8 cellular contexts compared by ENCODE assay signal in the genomic region with DNA sequence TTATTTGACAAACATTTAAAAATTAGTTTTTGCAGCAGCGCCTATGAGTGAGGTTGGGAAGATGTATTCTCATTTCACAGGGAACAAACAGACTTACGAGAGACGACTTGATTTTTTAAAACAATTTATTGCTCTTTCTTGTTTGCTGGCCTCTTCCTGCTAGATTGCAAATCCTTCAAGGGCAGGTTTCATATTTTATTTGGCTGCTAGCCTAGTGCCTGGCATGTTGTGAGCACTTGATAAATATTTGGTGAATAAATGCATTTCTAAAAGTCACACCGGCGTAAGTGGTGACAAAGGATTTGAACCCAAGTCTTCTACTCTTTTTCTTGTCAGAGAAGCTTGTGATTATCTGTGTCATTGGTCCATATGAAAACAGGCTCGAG. TPM values are rescaled to one million over a fixed set of nuclear protein-coding genes. Genes with fewer than 3 reads are reported as not detected.
DNase-seq lines count a peak whose midpoint lies in the region; ATAC-seq lines count a peak whose summit lies in the region.

No MANE protein-coding gene starts in this region.

- peak overlapping the region in 4 of 5 donors; percentile 89 to 99 (median 94) for H3K4me3 ChIP-seq in subcutaneous abdominal adipose tissue (ENCODE audit: low read depth in 1 of 5, low read length in 5 of 5)

- H3K27me3 Mint-ChIP-seq in T-helper 1 cell treated with Interleukin-12 subunit alpha and Interleukin-12 subunit beta and Interleukin-4 antibody, amounts not matched to agents 30 μg/mL and 1 μg/mL, for 36 hours (ENCODE audit: low read depth) = no peaks in the 10 kb centered on the region
- no peaks in the 10 kb centered on the region for H3K27me3 Mint-ChIP-seq in activated naive CD8-positive, alpha-beta T cell treated with anti-CD3 and anti-CD28 coated beads, Interleukin-2, amount 10 ng/mL, durations not matched to agents 7 days and 5 days

- H3K4me1 Mint-ChIP-seq in T-helper 1 cell treated with Interleukin-12 subunit alpha and Interleukin-12 subunit beta and Interleukin-4 antibody, amounts not matched to agents 30 μg/mL and 1 μg/mL, for 36 hours (ENCODE audit: low read depth) = peaks cover 26% of the 10 kb centered on the region
- H3K4me1 Mint-ChIP-seq in activated naive CD8-positive, alpha-beta T cell treated with anti-CD3 and anti-CD28 coated beads, Interleukin-2, amount 10 ng/mL, durations not matched to agents 7 days and 5 days = peaks cover 18% of the 10 kb centered on the region

- no peaks in the 10 kb centered on the region for H3K9me3 Mint-ChIP-seq in T-helper 1 cell treated with Interleukin-12 subunit alpha and Interleukin-12 subunit beta and Interleukin-4 antibody, amounts not matched to agents 30 μg/mL and 1 μg/mL, for 36 hours
- no peaks in the 10 kb centered on the region for H3K9me3 Mint-ChIP-seq in activated naive CD8-positive, alpha-beta T cell treated with anti-CD3 and anti-CD28 coated beads, Interleukin-2, amount 10 ng/mL, durations not matched to agents 7 days and 5 days

- intact Hi-C loops in left colon (cut with DNase I, micrococcal nuclease) = no loop called here

- peak overlapping the region; percentile 78 for H3K27ac Mint-ChIP-seq in T-helper 1 cell treated with Interleukin-12 subunit alpha and Interleukin-12 subunit beta and Interleukin-4 antibody, amounts not matched to agents 30 μg/mL and 1 μg/mL, for 36 hours
- H3K27ac Mint-ChIP-seq in activated naive CD8-positive, alpha-beta T cell treated with anti-CD3 and anti-CD28 coated beads, Interleukin-2, amount 10 ng/mL, durations not matched to agents 7 days and 5 days = peak overlapping the region; percentile 71

- peak overlapping the region; percentile 90 for H3K27ac ChIP-seq in subcutaneous abdominal adipose tissue (ENCODE audit: low read depth, low read length)

- no peaks in the 10 kb centered on the region for H3K36me3 ChIP-seq in subcutaneous abdominal adipose tissue (ENCODE audit: control insufficient read depth in 5 of 5, insufficient read depth in 5 of 5, low read length in 5 of 5)

- H3K27me3 ChIP-seq in subcutaneous abdominal adipose tissue (ENCODE audit: control insufficient read depth in 5 of 5, insufficient read depth in 4 of 5, low read length in 5 of 5) = no peaks in the 10 kb centered on the region

- DNase-seq in T-helper 1 cell (no peak), left colon (no peak), HT-29 (ENCODE audit: low spot score) (no peak)
- DNase-seq in activated naive CD8-positive, alpha-beta T cell treated with anti-CD3 and anti-CD28 coated beads, Interleukin-2, amount 10 ng/mL, durations not matched to agents 7 days and 5 days = no peak

- H3K9me3 ChIP-seq in subcutaneous abdominal adipose tissue (ENCODE audit: control insufficient read depth in 5 of 5, low read length in 5 of 5) = no peaks in the 10 kb centered on the region

- peaks cover 0 to 20% (median 18%) of the 10 kb centered on the region in 5 donors for H3K4me1 ChIP-seq in subcutaneous abdominal adipose tissue (ENCODE audit: control insufficient read depth in 5 of 5, insufficient read depth in 5 of 5, low read length in 5 of 5)

- H3K4me3 Mint-ChIP-seq in T-helper 1 cell treated with Interleukin-12 subunit alpha and Interleukin-12 subunit beta and Interleukin-4 antibody, amounts not matched to agents 30 μg/mL and 1 μg/mL, for 36 hours = peak overlapping the region; percentile 94
- peak overlapping the region; percentile 96 for H3K4me3 Mint-ChIP-seq in activated naive CD8-positive, alpha-beta T cell treated with anti-CD3 and anti-CD28 coated beads, Interleukin-2, amount 10 ng/mL, durations not matched to agents 7 days and 5 days

- POLR2A ChIA-PET in activated naive CD8-positive, alpha-beta T cell treated with anti-CD3 and anti-CD28 coated beads, Interleukin-2, amount 10 ng/mL, durations not matched to agents 7 days and 5 days (lab: Charles Lee) = interaction anchor here (1.4 to 3.4 kb wide), 3 partner anchors 10 to 37 kb away, joined by 6 to 26 read pairs (median 20); partner anchors contain the start of genes NOB1 and NQO1

- H3K36me3 Mint-ChIP-seq in T-helper 1 cell treated with Interleukin-12 subunit alpha and Interleukin-12 subunit beta and Interleukin-4 antibody, amounts not matched to agents 30 μg/mL and 1 μg/mL, for 36 hours (ENCODE audit: low read depth) = peaks cover 7% of the 10 kb centered on the region
- H3K36me3 Mint-ChIP-seq in activated naive CD8-positive, alpha-beta T cell treated with anti-CD3 and anti-CD28 coated beads, Interleukin-2, amount 10 ng/mL, durations not matched to agents 7 days and 5 days = peaks cover 6% of the 10 kb centered on the region

- H3K9ac ChIP-seq in subcutaneous abdominal adipose tissue (ENCODE audit: low read length in 5 of 5) = peak overlapping the region in 2 of 5 donors; percentile 85 to 98

- ATAC-seq in activated naive CD8-positive, alpha-beta T cell treated with anti-CD3 and anti-CD28 coated beads, Interleukin-2, amount 10 ng/mL, durations not matched to agents 7 days and 5 days (ENCODE audit: low read depth) = no peak
- ATAC-seq in left colon (peak; percentile 10), GM19035 (IDR thresholded peaks at IDR 0.05; ENCODE audit: unreplicated experiment) (no peak), HG02840 (IDR thresholded peaks at IDR 0.05; ENCODE audit: low FRiP score, unreplicated experiment) (no peak)

RNA-seq across cellular contexts. Expression of gene WWP2, which starts 1.4 kb away (rescaled TPM):
- total RNA-seq in activated naive CD8-positive, alpha-beta T cell treated with anti-CD3 and anti-CD28 coated beads, Interleukin-2, amount 10 ng/mL, durations not matched to agents 7 days and 5 days = 10 to 100 TPM; 60.6 to 61.5 TPM
- total RNA-seq in left colon = 100 to 1,000 TPM in 1 of 2 donors, 10 to 100 TPM in 1; 83.3 to 102 TPM
- 38.1 and 40.1 TPM in 2 replicates for total RNA-seq in HT-29 (2014; rRNA removed; shearing (Covaris generic))

RNA-seq across cellular contexts. Expression of gene NOB1, which starts 8.8 kb away (rescaled TPM):
- 10 to 100 TPM; 54.5 to 59.0 TPM for total RNA-seq in activated naive CD8-positive, alpha-beta T cell treated with anti-CD3 and anti-CD28 coated beads, Interleukin-2, amount 10 ng/mL, durations not matched to agents 7 days and 5 days
- total RNA-seq in left colon = 10 to 100 TPM; 35.2 to 37.4 TPM
- total RNA-seq in HT-29 (2014; rRNA removed; shearing (Covaris generic)) = 37.2 and 39.7 TPM in 2 replicates

RNA-seq across cellular contexts. Expression of gene NQO1, which starts 37.2 kb away (rescaled TPM):
- total RNA-seq in activated naive CD8-positive, alpha-beta T cell treated with anti-CD3 and anti-CD28 coated beads, Interleukin-2, amount 10 ng/mL, durations not matched to agents 7 days and 5 days = 10 to 100 TPM; 12.1 to 14.5 TPM
- 100 to 1,000 TPM in 1 of 2 donors, 10 to 100 TPM in 1; 80.6 to 119 TPM for total RNA-seq in left colon
- total RNA-seq in HT-29 (2014; rRNA removed; shearing (Covaris generic)) = 560 and 591 TPM in 2 replicates

Comparison
In these comparisons a context has a peak if more than half of its experiments do, and no peak if none do; other contexts are left out.
1. RNA of gene NQO1, which starts 37.2 kb away (total RNA-seq): 560 to 591 TPM in HT-29 and 80.6 to 119 TPM in left colon; 12.1 to 14.5 TPM in activated naive CD8-positive, alpha-beta T cell treated with anti-CD3 and anti-CD28 coated beads, Interleukin-2, amount 10 ng/mL, durations not matched to agents 7 days and 5 days; every median in the first group is over 4 times any median in the second.